ENCODE assay signal across 8 cellular contexts in the genomic region with DNA sequence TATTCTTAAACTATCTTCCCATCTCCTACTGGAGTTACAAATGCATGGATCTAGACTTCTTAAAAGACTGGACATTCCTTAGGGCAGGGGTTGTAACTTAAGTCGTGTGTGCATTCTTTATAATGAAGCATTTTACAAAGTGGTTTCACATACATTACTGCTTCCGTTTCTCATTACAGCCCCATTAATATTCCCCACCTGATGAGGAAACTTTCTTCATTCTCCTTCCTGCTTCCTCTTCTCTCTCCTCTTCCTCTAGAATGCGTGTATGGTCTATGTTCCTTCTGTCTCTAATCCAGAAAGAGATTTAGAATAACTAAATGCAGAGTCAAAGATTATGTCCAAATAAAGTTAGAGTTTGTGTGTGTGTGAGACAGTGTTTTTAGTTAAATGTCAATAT. TPM values are rescaled to one million over a fixed set of nuclear protein-coding genes. Genes with fewer than 3 reads are reported as not detected.
A peak's percentile ranks its signal among the peaks of the same experiment; 100 is the strongest.
DNase-seq lines count a peak whose midpoint lies in the region; ATAC-seq and TF ChIP-seq lines count a peak whose summit lies in the region.

No MANE protein-coding gene starts in this region.

- H3K27ac ChIP-seq in HCT116 (ENCODE audit: low read depth, low read length): peak overlapping the region; percentile 89; the same call in 1 of the 2 replicates
- peak overlapping the region; percentile 99 for H3K27ac ChIP-seq in OCI-LY7 (ENCODE audit: low read depth, low read length, poor library complexity, severe bottlenecking)
- H3K27ac ChIP-seq in epithelial cell of prostate: peak overlapping the region; percentile 99
- H3K27ac ChIP-seq in smooth muscle cell (ENCODE audit: low read depth): peak overlapping the region; percentile 87

- CTCF ChIA-PET in HCT116 (lab: Charles Lee) (interaction anchor here (2.8 kb wide), 1 partner anchor 300 kb away, joined by 9 read pairs; no protein-coding TSS in a partner anchor), OCI-LY7 (lab: Charles Lee; ENCODE audit: unreplicated experiment) (interaction anchor here (2.1 kb wide), 1 partner anchor 119 kb away, joined by 5 read pairs; no protein-coding TSS in a partner anchor)

- ATAC-seq in HCT116: no peak
- ATAC-seq in HG02571 (IDR thresholded peaks at IDR 0.05; ENCODE audit: unreplicated experiment): no peak
- no peak for ATAC-seq in HG03378 (IDR thresholded peaks at IDR 0.05; ENCODE audit: unreplicated experiment)

- H3K4me3 ChIP-seq in HCT116 (replicated peaks in 1 of 2; ENCODE audit: low read depth in 1 of 2, low read length in 2 of 2): no peak overlapping the region
- peak overlapping the region; percentile 96 for H3K4me3 ChIP-seq in OCI-LY7 (ENCODE audit: low read depth, low read length, poor library complexity, severe bottlenecking)
- no peak overlapping the region for H3K4me3 ChIP-seq in smooth muscle cell

- POLR2A ChIA-PET in HCT116 (lab: Charles Lee): no interaction called here
- POLR2A ChIA-PET in OCI-LY7 (lab: Charles Lee): interaction anchor here (0.6 to 3.9 kb wide), 5 partner anchors 12 to 946 kb away, joined by 3 to 54 read pairs (median 4); no protein-coding TSS in a partner anchor

- no peak overlapping the region for H3K9ac ChIP-seq in HCT116 (ENCODE audit: low read length)
- H3K9ac ChIP-seq in smooth muscle cell (ENCODE audit: low read depth): no peak overlapping the region

- no peak for TF ChIP-seq POLR2A in HCT116 (IDR thresholded peaks at IDR 0.05; ENCODE audit: borderline replicate concordance, extremely low read depth, insufficient read depth, insufficient read length)

- peak overlapping the region; percentile 89 for H3K4me2 ChIP-seq in HCT116 (ENCODE audit: low read length)
- H3K4me2 ChIP-seq in OCI-LY7 (ENCODE audit: low read length): peak overlapping the region; percentile 91
- H3K4me2 ChIP-seq in smooth muscle cell: peak overlapping the region; percentile 87

- no peaks in the 10 kb centered on the region for H3K27me3 ChIP-seq in HCT116 (ENCODE audit: insufficient read depth, low read length)
- no peaks in the 10 kb centered on the region for H3K27me3 ChIP-seq in smooth muscle cell (ENCODE audit: low read depth)

- H3K36me3 ChIP-seq in HCT116 (ENCODE audit: control insufficient read depth in 1 of 2, insufficient read depth in 2 of 2, low read length in 2 of 2) (peaks cover 2 to 5% of the 10 kb centered on the region in 2 experiments; a peak in 2 of 4 replicates), OCI-LY7 (ENCODE audit: insufficient read depth, low read length) (peaks cover 19% of the 10 kb centered on the region), smooth muscle cell (ENCODE audit: low read depth) (no peaks in the 10 kb centered on the region)

- H3K4me1 ChIP-seq in HCT116 (ENCODE audit: control insufficient read depth in 1 of 2, insufficient read depth in 2 of 2, low read length in 2 of 2) (peaks cover 15 to 25% of the 10 kb centered on the region in 2 experiments), OCI-LY7 (ENCODE audit: insufficient read depth, low read length, poor library complexity, severe bottlenecking) (peaks cover 50% of the 10 kb centered on the region), smooth muscle cell (ENCODE audit: low read depth) (peaks cover 24% of the 10 kb centered on the region)

- no peaks in the 10 kb centered on the region for H3K9me2 ChIP-seq in HCT116 (ENCODE audit: insufficient read depth)
- H3K9me2 ChIP-seq in OCI-LY7 (ENCODE audit: insufficient read depth, low read length): no peaks in the 10 kb centered on the region

- H4K20me1 ChIP-seq in HCT116 (ENCODE audit: insufficient read depth): no peaks in the 10 kb centered on the region
- peaks cover 16% of the 10 kb centered on the region; the same call in 1 of the 2 replicates for H4K20me1 ChIP-seq in OCI-LY7 (ENCODE audit: insufficient read depth, low read length)
- peaks cover 27% of the 10 kb centered on the region for H4K20me1 ChIP-seq in smooth muscle cell (ENCODE audit: low read depth)

- no peak overlapping the region for H2AFZ ChIP-seq in HCT116 (ENCODE audit: low read depth, low read length, poor library complexity, severe bottlenecking)
- peak overlapping the region; percentile 56; the same call in 1 of the 2 replicates for H2AFZ ChIP-seq in OCI-LY7 (ENCODE audit: low read length)
- H2AFZ ChIP-seq in smooth muscle cell (ENCODE audit: low read depth): no peak overlapping the region

- TF ChIP-seq CTCF in HCT116 (IDR thresholded peaks at IDR 0.05 in 2 of 3, conservative IDR thresholded peaks at IDR 0.05 in 1 of 3; ENCODE audit: borderline replicate concordance in 1 of 3, insufficient read depth in 1 of 3, low read depth in 2 of 3, low read length in 2 of 3): no peak
- TF ChIP-seq CTCF in OCI-LY7 (conservative IDR thresholded peaks at IDR 0.05; ENCODE audit: low read length): no peak
- no peak for TF ChIP-seq CTCF in smooth muscle cell (IDR thresholded peaks at IDR 0.05; ENCODE audit: borderline replicate concordance, insufficient read depth, poor library complexity, severe bottlenecking)

- no TSS peak for BruUV-seq in HCT116 (replicated peaks; lab: Mats Ljungman, UMichigan)
- no TSS peak for BruUV-seq in OCI-LY7 (replicated peaks; lab: Mats Ljungman, UMichigan)

- 77% methylated on average over 3 of the region's 3 CpGs for WGBS in smooth muscle cell (ENCODE audit: low lambda C conversion rate)

- no peaks in the 10 kb centered on the region for H3K9me3 ChIP-seq in HCT116 (ENCODE audit: control insufficient read depth in 1 of 2, insufficient read depth in 1 of 2, low read depth in 1 of 2, low read length in 2 of 2)
- H3K9me3 ChIP-seq in OCI-LY7 (ENCODE audit: low read length): no peaks in the 10 kb centered on the region
- no peaks in the 10 kb centered on the region for H3K9me3 ChIP-seq in smooth muscle cell (replicated peaks; ENCODE audit: low read depth)

- peaks cover 31% of the 10 kb centered on the region for H3K79me2 ChIP-seq in HCT116 (ENCODE audit: insufficient read depth, low read length)
- H3K79me2 ChIP-seq in OCI-LY7 (ENCODE audit: insufficient read depth, low read depth, low read length): peaks cover 30% of the 10 kb centered on the region
- H3K79me2 ChIP-seq in smooth muscle cell (ENCODE audit: low read depth): peaks cover 32% of the 10 kb centered on the region

- DNase-seq in HCT116 (ENCODE audit: low read depth, low spot score): no peak
- DNase-seq in OCI-LY7 (ENCODE audit: low spot score): peak; percentile 34
- DNase-seq in epithelial cell of prostate (ENCODE audit: low read depth, low spot score): no peak
- no peak for DNase-seq in smooth muscle cell (lab: John Stamatoyannopoulos, UW; ENCODE audit: unreplicated experiment)
- no peak for DNase-seq in activated CD4-positive, alpha-beta T cell treated with anti-CD3 and anti-CD28 coated beads, Interleukin-2, amount 50 U/mL, for 48 hours
- no peak for DNase-seq in D341Med (ENCODE audit: low spot score)

- RAD21 ChIA-PET in HCT116 (lab: Charles Lee; ENCODE audit: low non-redundant PET in 1 of 2, low total read pairs in 2 of 2, uncharacterized antibody in 2 of 2, unreplicated experiment in 2 of 2): no interaction called here

- intact Hi-C loops in HCT116 (cut with micrococcal nuclease): no loop called here
- intact Hi-C loops in OCI-LY7 (cut with micrococcal nuclease; ENCODE audit: unreplicated experiment): loop anchor here (2.0 kb wide), 1 partner anchor 42 kb away; no protein-coding TSS in a partner anchor

- H3F3A ChIP-seq in smooth muscle cell (ENCODE audit: low read depth): peaks cover 3% of the 10 kb centered on the region

- TF ChIP-seq RAD21 in HCT116 (IDR thresholded peaks at IDR 0.05; ENCODE audit: low read depth): no peak

TF ChIP-seq in HCT116, 20 proteins besides CTCF, POLR2A, EP300 and RAD21:
- TF ChIP-seq SP1 (IDR thresholded peaks at IDR 0.05; ENCODE audit: low read depth) (no peak), POLR2AphosphoS5 (IDR thresholded peaks at IDR 0.05; ENCODE audit: low read depth, low read length) (no peak), FOSL1 (IDR thresholded peaks at IDR 0.05; ENCODE audit: low read depth) (no peak), ELF1 (IDR thresholded peaks at IDR 0.05; ENCODE audit: borderline replicate concordance, low read depth) (no peak)
- TF ChIP-seq, protein P1, sequence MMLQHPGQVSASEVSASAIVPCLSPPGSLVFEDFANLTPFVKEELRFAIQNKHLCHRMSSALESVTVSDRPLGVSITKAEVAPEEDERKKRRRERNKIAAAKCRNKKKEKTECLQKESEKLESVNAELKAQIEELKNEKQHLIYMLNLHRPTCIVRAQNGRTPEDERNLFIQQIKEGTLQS (IDR thresholded peaks at IDR 0.05): no peak

RNA-seq across cellular contexts. Expression of a gene that starts 1.8 kb away (rescaled TPM):
- total RNA-seq in HCT116 (2021; ENCODE audit: unreplicated experiment) (274 TPM), OCI-LY7 (2022) (276 and 296 TPM in 2 replicates), smooth muscle cell (362 and 390 TPM in 2 replicates)
- polyA plus RNA-seq in HCT116 (2012): 202 and 238 TPM in 2 replicates
- total RNA-seq in OCI-LY7 (2014; rRNA removed; shearing (Covaris generic)): 184 and 193 TPM in 2 replicates
- polyA plus RNA-seq in smooth muscle cell: 370 and 381 TPM in 2 replicates

RNA-seq across cellular contexts. Expression of a gene that starts 58.4 kb away (rescaled TPM):
- 46.8 TPM for total RNA-seq in HCT116 (2021; ENCODE audit: unreplicated experiment)
- polyA plus RNA-seq in HCT116 (2012): 21.4 and 36.1 TPM in 2 replicates
- 49.7 and 55.9 TPM in 2 replicates for total RNA-seq in OCI-LY7 (2014; rRNA removed; shearing (Covaris generic))
- 66.5 and 75.4 TPM in 2 replicates for total RNA-seq in OCI-LY7 (2022)
- total RNA-seq in smooth muscle cell: 66.3 and 85.6 TPM in 2 replicates
- polyA plus RNA-seq in smooth muscle cell: 72.4 and 72.5 TPM in 2 replicates
